In the genomic region with DNA sequence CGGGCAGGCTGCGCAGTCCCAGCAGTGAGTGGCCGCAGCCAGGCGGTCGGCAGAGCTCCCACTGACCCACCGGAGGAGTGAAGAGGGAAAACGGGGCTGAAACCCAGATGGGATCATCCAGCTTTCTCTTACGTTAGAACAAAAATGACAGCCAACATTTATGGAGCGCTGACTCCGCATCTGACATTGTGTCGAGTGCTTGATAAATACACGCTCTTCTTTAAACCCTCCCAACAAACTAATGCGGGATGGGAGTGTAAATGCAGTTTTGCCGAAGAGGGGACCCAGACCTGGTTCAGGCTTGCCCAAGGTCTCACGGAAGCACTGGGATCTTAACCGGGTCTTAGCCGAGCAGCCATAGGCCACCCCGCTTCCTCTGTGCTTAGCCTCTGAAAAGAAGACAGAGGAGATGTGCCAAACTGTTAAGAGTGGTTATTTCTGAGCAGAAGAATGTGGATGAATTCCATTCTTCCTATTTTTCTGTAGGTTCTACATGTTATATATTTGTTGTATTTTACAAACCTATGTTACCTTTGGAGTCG, we compare ENCODE assay signal across 8 cellular contexts. TPM values are rescaled to one million over a fixed set of nuclear protein-coding genes. Genes with fewer than 3 reads are reported as not detected.
DNase-seq lines count a peak whose midpoint lies in the region; ATAC-seq and TF ChIP-seq lines count a peak whose summit lies in the region.

No MANE protein-coding gene starts in this region.

- TF ChIP-seq CTCF in heart left ventricle (IDR thresholded peaks at IDR 0.05): no peak

- no peak overlapping the region for H3K27ac ChIP-seq in heart left ventricle
- H3K27ac ChIP-seq in mesodermal cell (ENCODE audit: low read depth, low read length, severe bottlenecking): peak overlapping the region; percentile 83
- peak overlapping the region; percentile 54 for H3K27ac ChIP-seq in urinary bladder (ENCODE audit: low read depth)

- DNase-seq in heart left ventricle (no peak), Right ventricle myocardium inferior (ENCODE audit: missing footprints) (no peak), cerebellar cortex (ENCODE audit: low spot score) (peak; percentile 27), mesenteric fat pad (ENCODE audit: low spot score) (no peak)

- ATAC-seq in heart left ventricle: no peak
- no peak for ATAC-seq in Right ventricle myocardium inferior
- ATAC-seq in HG02763 (IDR thresholded peaks at IDR 0.05; ENCODE audit: unreplicated experiment): no peak
- no peak for ATAC-seq in GM18867 (IDR thresholded peaks at IDR 0.05; ENCODE audit: unreplicated experiment)

- H3K4me1 ChIP-seq in heart left ventricle (peaks cover 0 to 22% (median 8%) of the 10 kb centered on the region in 12 donors), mesodermal cell (ENCODE audit: control insufficient read depth, insufficient read depth, low read length, poor library complexity, severe bottlenecking) (peaks cover 43% of the 10 kb centered on the region), urinary bladder (ENCODE audit: insufficient read depth) (peaks cover 2% of the 10 kb centered on the region)

- peak overlapping the region; percentile 28 to 64 (median 52) for H3K4me3 ChIP-seq in heart left ventricle
- peak overlapping the region; percentile 35 for H3K4me3 ChIP-seq in mesodermal cell (ENCODE audit: extremely low read depth, insufficient read depth, low read length, poor library complexity, severe bottlenecking)
- peak overlapping the region; percentile 51 for H3K4me3 ChIP-seq in urinary bladder (ENCODE audit: low read depth, low read length)

- H3K36me3 ChIP-seq in heart left ventricle (no peaks in the 10 kb centered on the region), mesodermal cell (ENCODE audit: control insufficient read depth, insufficient read depth, low read length) (no peaks in the 10 kb centered on the region), urinary bladder (ENCODE audit: insufficient read depth) (no peaks in the 10 kb centered on the region)

- no peak for TF ChIP-seq POLR2A in heart left ventricle (IDR thresholded peaks at IDR 0.05)

- H3K9me3 ChIP-seq in heart left ventricle: no peaks in the 10 kb centered on the region
- no peaks in the 10 kb centered on the region for H3K9me3 ChIP-seq in mesodermal cell (ENCODE audit: control insufficient read depth, low read length)

- peaks cover 10 to 48% (median 30%) of the 10 kb centered on the region in 9 donors for H3K27me3 ChIP-seq in heart left ventricle

- WGBS in heart left ventricle, 4 donors: 61 to 74% (median 66%) methylated on average over 15 to 19 of the region's 19 CpGs
- WGBS in mesodermal cell (ENCODE audit: insufficient coverage in 2 of 2), 2 experiments: 22% methylated on average over 11 to 14 of the region's 19 CpGs
- 39% methylated on average over 19 of the region's 19 CpGs for WGBS in urinary bladder

- intact Hi-C loops in heart left ventricle (cut with DNase I): no loop called here
- intact Hi-C loops in Right ventricle myocardium inferior (cut with DNase I): no loop called here

RNA-seq across cellular contexts. Expression of gene GRHL3, which starts 3.5 kb away (rescaled TPM):
- total RNA-seq in heart left ventricle (under 1 TPM in 1 of 9 donors, not detected in 8; 0.61 TPM), Right ventricle myocardium inferior (not detected), urinary bladder (15.1 TPM), mesenteric fat pad (not detected)
- polyA plus RNA-seq in heart left ventricle (under 1 TPM in 1 of 2 donors, not detected in 1; 0.03 TPM), urinary bladder (7.6 TPM)
- polyA plus RNA-seq in mesodermal cell (2013, experiment 1 of 2): 1.3 TPM
- polyA plus RNA-seq in mesodermal cell (2013, experiment 2 of 2): 0.66 TPM

Comparison
In these comparisons a context has a peak if more than half of its experiments do, and no peak if none do; other contexts are left out.
1. H3K27ac ChIP-seq: peak in mesodermal cell (single experiment) and urinary bladder (single experiment); none in heart left ventricle (0 of 12).
2. RNA of gene GRHL3, which starts 3.5 kb away (total RNA-seq): 15.1 TPM in urinary bladder (single experiment); not detected in mesenteric fat pad (single experiment), not detected in Right ventricle myocardium inferior (single experiment) and 0.61 TPM in heart left ventricle; every median in the first group is over 10 times any median in the second.
3. Peak in every context shown above with its lines, with median percentiles within 50 percentile points of each other: H3K4me3 ChIP-seq.